In the genomic region with DNA sequence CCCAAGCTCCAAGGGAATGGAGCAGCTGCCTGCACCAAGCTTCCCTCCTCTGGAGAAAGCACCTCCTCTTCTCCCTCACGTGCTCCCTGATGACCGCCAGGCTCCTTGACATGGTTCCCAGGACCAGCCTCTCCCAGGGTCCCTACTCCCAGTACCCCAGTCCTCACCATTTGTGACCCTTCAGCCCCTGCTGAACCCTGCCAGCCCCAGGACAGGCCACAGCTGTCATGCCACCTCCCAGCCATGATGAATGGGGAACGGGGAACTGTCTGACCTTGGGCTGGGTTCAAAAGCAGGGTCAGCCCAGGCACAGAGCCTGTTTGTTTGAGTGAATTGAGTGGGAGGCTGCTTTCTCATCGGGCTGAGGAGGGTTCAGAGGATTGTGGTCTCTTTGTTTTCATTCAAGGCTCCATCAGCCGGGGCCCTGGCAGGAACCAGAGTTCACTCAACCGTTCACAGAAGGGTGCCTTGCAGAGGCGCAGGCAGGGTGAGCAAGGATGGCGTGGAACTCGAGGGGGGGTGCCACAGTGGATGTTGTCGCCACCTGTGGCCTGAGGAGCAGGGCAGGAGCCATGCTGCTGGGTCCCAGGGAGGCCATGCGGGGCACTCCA, we compare ENCODE assay signal across 18 cellular contexts.
"Had no signal": no experiment of that assay in that cellular context is flagged by ENCODE, and none has a peak within 500 bp of the region (broad histone marks: within the 10 kb centered on the region; RNA-seq: fewer than 3 reads in every experiment).

No MANE protein-coding gene starts in this region.

- H3K27me3 ChIP-seq: brain microvascular endothelial cell, foreskin keratinocyte had no signal

- H3K36me3 ChIP-seq: brain microvascular endothelial cell, lower lobe of right lung, tibial artery had no signal

- H3K9ac ChIP-seq: parathyroid adenoma had no signal

- ATAC-seq: activated T-cell treated with anti-CD3 and anti-CD28 coated beads, Interleukin-2, amount 50 U/mL, for 72 hours; foreskin keratinocyte; lower lobe of right lung; T-helper 17 cell; WTC11 had no signal

- H3K4me3 ChIP-seq: lower lobe of right lung, tibial artery had no signal

- H3K9me3 ChIP-seq: lower lobe of right lung, tibial artery had no signal

- H3K4me1 Mint-ChIP-seq: activated CD4-positive, alpha-beta memory T cell treated with anti-CD3 and anti-CD28 coated beads, Interleukin-2, amount 10 ng/mL, durations not matched to agents 7 days and 5 days had no signal

- DNase-seq: activated CD4-positive, alpha-beta memory T cell treated with anti-CD3 and anti-CD28 coated beads, Interleukin-2, amount 10 ng/mL, durations not matched to agents 7 days and 5 days; activated CD4-positive, alpha-beta T cell treated with anti-CD3 and anti-CD28 coated beads for 4 hours; activated T-cell treated with anti-CD3 and anti-CD28 coated beads, Interleukin-2, amount 50 U/mL, for 72 hours; anterior cingulate cortex; brain microvascular endothelial cell; cortex of kidney; effector CD8-positive, alpha-beta T cell; foreskin keratinocyte; glutamatergic neuron; hypothalamus; midbrain; retina; small intestine; T-helper 17 cell; tibial artery had no signal

- H3K79me2 ChIP-seq: parathyroid adenoma had no signal

- H3K9me3 Mint-ChIP-seq: activated CD4-positive, alpha-beta memory T cell treated with anti-CD3 and anti-CD28 coated beads, Interleukin-2, amount 10 ng/mL, durations not matched to agents 7 days and 5 days; activated T-cell treated with anti-CD3 and anti-CD28 coated beads, Interleukin-2, amount 50 U/mL, for 72 hours had no signal

- H2AFZ ChIP-seq: parathyroid adenoma had no signal

- H3K27ac ChIP-seq: brain microvascular endothelial cell, foreskin keratinocyte, lower lobe of right lung, parathyroid adenoma, tibial artery had no signal

- H3K27me3 Mint-ChIP-seq: activated CD4-positive, alpha-beta memory T cell treated with anti-CD3 and anti-CD28 coated beads, Interleukin-2, amount 10 ng/mL, durations not matched to agents 7 days and 5 days had no signal

- H3K4me1 ChIP-seq: foreskin keratinocyte, lower lobe of right lung, parathyroid adenoma, tibial artery had no signal

- H3K27ac Mint-ChIP-seq: activated CD4-positive, alpha-beta memory T cell treated with anti-CD3 and anti-CD28 coated beads, Interleukin-2, amount 10 ng/mL, durations not matched to agents 7 days and 5 days; activated T-cell treated with anti-CD3 and anti-CD28 coated beads, Interleukin-2, amount 50 U/mL, for 72 hours; T-helper 17 cell; WTC11 had no signal

- H3K4me3 Mint-ChIP-seq: activated CD4-positive, alpha-beta memory T cell treated with anti-CD3 and anti-CD28 coated beads, Interleukin-2, amount 10 ng/mL, durations not matched to agents 7 days and 5 days; activated T-cell treated with anti-CD3 and anti-CD28 coated beads, Interleukin-2, amount 50 U/mL, for 72 hours; T-helper 17 cell; WTC11 had no signal
